In the genomic region with DNA sequence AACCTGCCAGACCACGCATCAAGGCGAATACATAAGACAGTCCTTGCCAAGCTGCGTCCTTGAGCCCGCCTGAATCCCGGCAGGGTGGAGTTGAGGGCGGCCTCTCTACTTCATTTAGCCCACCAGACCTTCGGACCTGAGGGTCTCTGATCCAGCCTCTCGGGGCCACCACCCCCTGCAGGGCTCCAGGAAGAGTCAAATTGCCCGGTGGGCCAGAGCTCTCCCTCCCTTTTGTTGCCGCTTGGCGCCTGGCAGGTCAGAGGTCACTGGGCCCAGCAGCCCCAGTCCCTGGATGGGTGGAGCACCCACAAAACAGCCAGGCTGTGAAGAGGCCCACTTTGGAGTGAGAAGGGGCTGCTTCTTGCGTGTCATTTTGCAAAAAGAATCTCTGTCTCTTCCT, we compare ENCODE assay signal across 1 cellular context.
TF ChIP-seq lines count a peak whose summit lies in the region.

No MANE protein-coding gene starts in this region.

TF ChIP-seq in WTC11, 78 proteins besides CTCF, POLR2A, EP300 and RAD21 (continued from another document):
- TF ChIP-seq, protein P1, sequence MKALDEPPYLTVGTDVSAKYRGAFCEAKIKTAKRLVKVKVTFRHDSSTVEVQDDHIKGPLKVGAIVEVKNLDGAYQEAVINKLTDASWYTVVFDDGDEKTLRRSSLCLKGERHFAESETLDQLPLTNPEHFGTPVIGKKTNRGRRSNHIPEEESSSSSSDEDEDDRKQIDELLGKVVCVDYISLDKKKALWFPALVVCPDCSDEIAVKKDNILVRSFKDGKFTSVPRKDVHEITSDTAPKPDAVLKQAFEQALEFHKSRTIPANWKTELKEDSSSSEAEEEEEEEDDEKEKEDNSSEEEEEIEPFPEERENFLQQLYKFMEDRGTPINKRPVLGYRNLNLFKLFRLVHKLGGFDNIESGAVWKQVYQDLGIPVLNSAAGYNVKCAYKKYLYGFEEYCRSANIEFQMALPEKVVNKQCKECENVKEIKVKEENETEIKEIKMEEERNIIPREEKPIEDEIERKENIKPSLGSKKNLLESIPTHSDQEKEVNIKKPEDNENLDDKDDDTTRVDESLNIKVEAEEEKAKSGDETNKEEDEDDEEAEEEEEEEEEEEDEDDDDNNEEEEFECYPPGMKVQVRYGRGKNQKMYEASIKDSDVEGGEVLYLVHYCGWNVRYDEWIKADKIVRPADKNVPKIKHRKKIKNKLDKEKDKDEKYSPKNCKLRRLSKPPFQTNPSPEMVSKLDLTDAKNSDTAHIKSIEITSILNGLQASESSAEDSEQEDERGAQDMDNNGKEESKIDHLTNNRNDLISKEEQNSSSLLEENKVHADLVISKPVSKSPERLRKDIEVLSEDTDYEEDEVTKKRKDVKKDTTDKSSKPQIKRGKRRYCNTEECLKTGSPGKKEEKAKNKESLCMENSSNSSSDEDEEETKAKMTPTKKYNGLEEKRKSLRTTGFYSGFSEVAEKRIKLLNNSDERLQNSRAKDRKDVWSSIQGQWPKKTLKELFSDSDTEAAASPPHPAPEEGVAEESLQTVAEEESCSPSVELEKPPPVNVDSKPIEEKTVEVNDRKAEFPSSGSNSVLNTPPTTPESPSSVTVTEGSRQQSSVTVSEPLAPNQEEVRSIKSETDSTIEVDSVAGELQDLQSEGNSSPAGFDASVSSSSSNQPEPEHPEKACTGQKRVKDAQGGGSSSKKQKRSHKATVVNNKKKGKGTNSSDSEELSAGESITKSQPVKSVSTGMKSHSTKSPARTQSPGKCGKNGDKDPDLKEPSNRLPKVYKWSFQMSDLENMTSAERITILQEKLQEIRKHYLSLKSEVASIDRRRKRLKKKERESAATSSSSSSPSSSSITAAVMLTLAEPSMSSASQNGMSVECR (CRISPR knock-in tag; IDR thresholded peaks at IDR 0.05; ENCODE audit: borderline replicate concordance), result no peak
